8 cellular contexts compared by ENCODE assay signal in the genomic region with DNA sequence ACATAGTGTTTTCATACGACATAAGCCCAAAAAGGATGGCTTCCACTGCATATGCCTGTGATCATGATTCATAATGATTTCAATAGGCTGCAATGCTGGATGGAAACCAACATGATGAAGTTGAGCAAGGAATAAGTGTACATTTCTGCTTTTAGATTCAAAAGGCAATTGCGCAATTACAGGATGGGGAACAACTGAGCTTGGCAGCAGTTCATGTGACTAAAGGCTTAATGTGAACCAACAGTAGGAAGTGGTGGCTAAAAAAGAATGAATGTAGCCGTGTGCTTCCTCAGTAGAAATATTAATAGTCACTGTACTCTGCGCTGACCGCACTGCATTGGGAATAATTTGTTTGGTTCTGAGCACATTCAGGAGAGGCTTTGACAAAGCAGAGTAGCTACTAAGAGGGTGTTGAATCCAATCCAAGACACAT. TPM values are rescaled to one million over a fixed set of nuclear protein-coding genes. Genes with fewer than 3 reads are reported as not detected.
A peak's percentile ranks its signal among the peaks of the same experiment; 100 is the strongest.
DNase-seq lines count a peak whose midpoint lies in the region; TF ChIP-seq lines count a peak whose summit lies in the region.

No MANE protein-coding gene starts in this region.

- H3K4me3 ChIP-seq in SJSA1 = no peak overlapping the region
- H3K4me3 ChIP-seq in fibroblast of villous mesenchyme (ENCODE audit: low read depth, low read length) = no peak overlapping the region
- no peak overlapping the region for H3K4me3 ChIP-seq in rectal smooth muscle tissue (ENCODE audit: low read length)
- H3K4me3 ChIP-seq in effector memory CD4-positive, alpha-beta T cell (ENCODE audit: insufficient read depth, low read depth, low read length, poor library complexity, severe bottlenecking) = no peak overlapping the region

- no peak for TF ChIP-seq CTCF in fibroblast of villous mesenchyme (IDR thresholded peaks at IDR 0.05; ENCODE audit: insufficient read depth, low read depth, low read length)
- TF ChIP-seq CTCF in GM13977 (IDR thresholded peaks at IDR 0.05; ENCODE audit: extremely low read depth, insufficient read depth, missing control alignments) = no peak

- H3K4me1 ChIP-seq in SJSA1 (replicated peaks) (peaks cover 24% of the 10 kb centered on the region), rectal smooth muscle tissue (ENCODE audit: control insufficient read depth, insufficient read depth, low read length) (peaks cover 4% of the 10 kb centered on the region)
- no peaks in the 10 kb centered on the region for H3K4me1 ChIP-seq in effector memory CD4-positive, alpha-beta T cell (ENCODE audit: control insufficient read depth, insufficient read depth, low read length, poor library complexity, severe bottlenecking)

- H3K27ac ChIP-seq in SJSA1 (peak overlapping the region; percentile 79), rectal smooth muscle tissue (ENCODE audit: low read depth, low read length) (peak overlapping the region; percentile 24)
- H3K27ac ChIP-seq in effector memory CD4-positive, alpha-beta T cell (ENCODE audit: insufficient read depth, low read length, poor library complexity, severe bottlenecking) = no peak overlapping the region

- no peaks in the 10 kb centered on the region for H3K9me3 ChIP-seq in SJSA1 (replicated peaks)
- H3K9me3 ChIP-seq in effector memory CD4-positive, alpha-beta T cell (ENCODE audit: control insufficient read depth, low read length) = no peaks in the 10 kb centered on the region

- in situ Hi-C loops in GM13977 (cut with MboI; ENCODE audit: low pct_unique_long_range_greater_than_20kb, low sequenced_read_pairs, unreplicated experiment) = no loop called here

- peak; percentile 92 for DNase-seq in GF-D8 (lab: John Stamatoyannopoulos, UW)
- peak; percentile 59 to 78 for DNase-seq in SJSA1 (ENCODE audit: low read depth in 1 of 2, low spot score in 2 of 2)
- DNase-seq in fibroblast of villous mesenchyme (ENCODE audit: low read depth) = peak; percentile 99
- DNase-seq in effector memory CD4-positive, alpha-beta T cell = no peak
- no peak for DNase-seq in stimulated activated CD4-positive, alpha-beta T cell treated with anti-CD3 and anti-CD28 coated beads, Interleukin-4, amount 100 ng/mL, for 24 hours
- no peak for DNase-seq in GM13977 (ENCODE audit: low spot score)
- no peak for DNase-seq in HuH-7 (ENCODE audit: low spot score)

- H3K36me3 ChIP-seq in SJSA1 = peaks cover 31% of the 10 kb centered on the region
- no peaks in the 10 kb centered on the region for H3K36me3 ChIP-seq in rectal smooth muscle tissue (ENCODE audit: control insufficient read depth, insufficient read depth, low read length)
- no peaks in the 10 kb centered on the region for H3K36me3 ChIP-seq in effector memory CD4-positive, alpha-beta T cell (ENCODE audit: control insufficient read depth, insufficient read depth, low read length)

- no peaks in the 10 kb centered on the region for H3K27me3 ChIP-seq in SJSA1 (replicated peaks)
- H3K27me3 ChIP-seq in rectal smooth muscle tissue (ENCODE audit: control insufficient read depth, insufficient read depth, low read length) = no peaks in the 10 kb centered on the region
- H3K27me3 ChIP-seq in effector memory CD4-positive, alpha-beta T cell (replicated peaks; ENCODE audit: control insufficient read depth, insufficient read depth, low read length, poor library complexity, severe bottlenecking) = peaks cover 3% of the 10 kb centered on the region

- H3K9ac ChIP-seq in rectal smooth muscle tissue (ENCODE audit: low read length) = no peak overlapping the region

RNA-seq across cellular contexts. Expression of a gene that starts 51.2 kb away (rescaled TPM):
- 37.0 and 62.0 TPM in 2 replicates for total RNA-seq in SJSA1 (2014; rRNA removed; shearing (Covaris generic))
- total RNA-seq in fibroblast of villous mesenchyme = 1.3 and 4.8 TPM in 2 replicates

Comparison
In these comparisons a context has a peak if more than half of its experiments do, and no peak if none do; other contexts are left out.
1. DNase-seq: peak in GF-D8 (single experiment), SJSA1 (2 of 2) and fibroblast of villous mesenchyme (single experiment); none in effector memory CD4-positive, alpha-beta T cell (0 of 3), stimulated activated CD4-positive, alpha-beta T cell treated with anti-CD3 and anti-CD28 coated beads, Interleukin-4, amount 100 ng/mL, for 24 hours (single experiment), GM13977 (single experiment) and HuH-7 (single experiment).